8 cellular contexts compared by ENCODE assay signal in the genomic region with DNA sequence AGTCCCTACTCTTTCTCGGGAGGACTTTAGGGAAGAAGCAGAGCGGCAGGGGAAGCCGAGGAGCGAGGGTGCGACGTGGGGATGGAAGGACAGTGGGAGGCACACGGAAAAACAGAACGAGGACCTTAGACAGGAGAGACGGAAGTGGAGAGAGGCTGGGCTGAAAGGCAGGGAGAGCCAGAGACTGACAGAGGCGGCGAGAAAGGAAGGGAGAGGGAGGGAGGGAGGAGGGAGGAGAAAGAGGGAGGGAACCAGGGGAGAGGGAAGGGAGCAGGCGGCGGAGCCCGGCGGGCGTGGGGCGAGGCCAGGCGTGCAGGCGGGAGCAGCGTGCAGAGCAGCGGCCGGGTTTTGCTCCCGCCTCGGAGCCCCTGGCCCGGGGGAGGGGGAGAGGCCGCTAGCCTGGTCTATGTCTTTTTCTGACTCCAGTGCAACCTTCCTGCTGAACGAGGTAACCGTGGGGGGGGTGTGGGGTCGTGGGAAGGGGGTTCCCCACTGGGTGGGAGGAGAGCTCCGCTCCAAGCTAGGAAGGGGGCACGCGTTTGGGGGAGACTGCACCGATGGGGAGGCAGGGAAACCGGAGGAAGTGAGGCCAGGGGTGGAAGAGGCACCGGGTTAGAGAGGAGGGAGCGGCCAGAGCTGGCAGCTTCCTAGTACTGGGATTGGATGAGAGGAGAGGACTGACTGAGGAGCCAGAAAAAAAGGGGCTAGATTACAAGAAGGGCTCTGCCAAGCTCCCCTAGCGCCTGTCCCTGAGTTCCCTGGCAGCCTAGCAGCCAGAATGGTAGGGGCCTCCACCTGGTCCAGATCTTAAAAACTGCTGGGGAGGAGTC. TPM values are rescaled to one million over a fixed set of nuclear protein-coding genes. Genes with fewer than 3 reads are reported as not detected.
DNase-seq lines count a peak whose midpoint lies in the region; ATAC-seq and TF ChIP-seq lines count a peak whose summit lies in the region.

No MANE protein-coding gene starts in this region.

- no peaks in the 10 kb centered on the region for H4K20me1 ChIP-seq in OCI-LY1 (ENCODE audit: insufficient read depth, low read length)

- H3K9me3 ChIP-seq in OCI-LY1 (ENCODE audit: low read length) = no peaks in the 10 kb centered on the region

- H2AFZ ChIP-seq in OCI-LY1 (ENCODE audit: low read length) = peak overlapping the region; percentile 95

- H3K4me3 ChIP-seq in OCI-LY1 (ENCODE audit: low read depth, low read length, poor library complexity, severe bottlenecking) = peak overlapping the region; percentile 73

- ATAC-seq in GM19438 (IDR thresholded peaks at IDR 0.05; ENCODE audit: low read depth, unreplicated experiment) (peak; percentile 33), Right ventricle myocardium superior (ENCODE audit: poor library complexity) (peak; percentile 86), omental fat pad (ENCODE audit: low FRiP score) (peak; percentile 58), HG03520 (IDR thresholded peaks at IDR 0.05; ENCODE audit: unreplicated experiment) (no peak)
- ATAC-seq in activated naive CD8-positive, alpha-beta T cell treated with anti-CD3 and anti-CD28 coated beads, Interleukin-2, amount 50 U/mL, for 24 hours = peak; percentile 41

- H3K27me3 ChIP-seq in OCI-LY1 (ENCODE audit: insufficient read depth, low read length) = no peaks in the 10 kb centered on the region

- peaks cover 28% of the 10 kb centered on the region for H3K4me1 Mint-ChIP-seq in activated naive CD8-positive, alpha-beta T cell treated with anti-CD3 and anti-CD28 coated beads, Interleukin-2, amount 50 U/mL, for 24 hours

- H3K27me3 Mint-ChIP-seq in activated naive CD8-positive, alpha-beta T cell treated with anti-CD3 and anti-CD28 coated beads, Interleukin-2, amount 50 U/mL, for 24 hours = peaks cover 30% of the 10 kb centered on the region

- no peak overlapping the region for H3K27ac Mint-ChIP-seq in activated naive CD8-positive, alpha-beta T cell treated with anti-CD3 and anti-CD28 coated beads, Interleukin-2, amount 50 U/mL, for 24 hours

- intact Hi-C loops in Right ventricle myocardium superior (cut with DNase I) = no loop called here

- no peaks in the 10 kb centered on the region for H3K79me2 ChIP-seq in OCI-LY1 (ENCODE audit: insufficient read depth, low read length)

- TF ChIP-seq CTCF in OCI-LY1 (IDR thresholded peaks at IDR 0.05; ENCODE audit: low read length) = no peak
- TF ChIP-seq CTCF in omental fat pad (IDR thresholded peaks at IDR 0.05) = no peak

- no peaks in the 10 kb centered on the region for H3K9me3 Mint-ChIP-seq in activated naive CD8-positive, alpha-beta T cell treated with anti-CD3 and anti-CD28 coated beads, Interleukin-2, amount 50 U/mL, for 24 hours

- peak overlapping the region; percentile 91 for H3K4me2 ChIP-seq in OCI-LY1 (ENCODE audit: low read length)

- no peaks in the 10 kb centered on the region for H3K36me3 Mint-ChIP-seq in activated naive CD8-positive, alpha-beta T cell treated with anti-CD3 and anti-CD28 coated beads, Interleukin-2, amount 50 U/mL, for 24 hours (ENCODE audit: low read depth)

- no peak overlapping the region for H3K27ac ChIP-seq in OCI-LY1 (ENCODE audit: low read depth, low read length, poor library complexity, severe bottlenecking)

- peaks cover 16% of the 10 kb centered on the region for H3K4me1 ChIP-seq in OCI-LY1 (ENCODE audit: insufficient read depth, low read length, severe bottlenecking)

- DNase-seq in COLO668 (lab: John Stamatoyannopoulos, UW; ENCODE audit: unreplicated experiment) (peak; percentile 72), HuH-7 (ENCODE audit: low spot score) (peak; percentile 90), Right ventricle myocardium superior (peak; percentile 84), omental fat pad (ENCODE audit: low spot score) (no peak)
- peak; percentile 47 for DNase-seq in activated naive CD8-positive, alpha-beta T cell treated with anti-CD3 and anti-CD28 coated beads, Interleukin-2, amount 50 U/mL, for 24 hours

- peaks cover 5% of the 10 kb centered on the region; the same call in 1 of the 2 replicates for H3F3A ChIP-seq in OCI-LY1 (ENCODE audit: insufficient read depth, low read length)

- H3K9me2 ChIP-seq in OCI-LY1 (ENCODE audit: low read depth, low read length) = no peaks in the 10 kb centered on the region

- no peaks in the 10 kb centered on the region for H3K36me3 ChIP-seq in OCI-LY1 (ENCODE audit: insufficient read depth, low read length)

- H3K9ac ChIP-seq in OCI-LY1 (ENCODE audit: low read length) = peak overlapping the region; percentile 78

- H3K4me3 Mint-ChIP-seq in activated naive CD8-positive, alpha-beta T cell treated with anti-CD3 and anti-CD28 coated beads, Interleukin-2, amount 50 U/mL, for 24 hours = peak overlapping the region; percentile 93

RNA-seq across cellular contexts. Expression of gene CACNB3, which starts 2.8 kb away (rescaled TPM):
- 5.9 TPM for total RNA-seq in Right ventricle myocardium superior
- 10 to 100 TPM in 1 of 4 donors, 1 to 10 TPM in 3; 6.8 to 18.1 (median 8.5) TPM for total RNA-seq in omental fat pad

RNA-seq across cellular contexts. Expression of gene ADCY6, which starts 26.6 kb away (rescaled TPM):
- total RNA-seq in Right ventricle myocardium superior = 52.1 TPM
- total RNA-seq in omental fat pad = 10 to 100 TPM; 30.9 to 57.1 (median 47.9) TPM

RNA-seq across cellular contexts. Expression of gene DDX23, which starts 36.5 kb away (rescaled TPM):
- 32.4 TPM for total RNA-seq in Right ventricle myocardium superior
- total RNA-seq in omental fat pad = 10 to 100 TPM; 44.9 to 85.0 (median 62.0) TPM

RNA-seq across cellular contexts. Expression of gene RND1, which starts 50.2 kb away (rescaled TPM):
- total RNA-seq in Right ventricle myocardium superior (0.11 TPM), omental fat pad (1 to 10 TPM; 1.3 to 5.8 (median 4.6) TPM)
